In genomic region chr17:58630883-58631522, GRCh38 we compare ENCODE assay signal across 8 cellular contexts.
DNase-seq lines count a peak whose midpoint lies in the region; ATAC-seq and TF ChIP-seq lines count a peak whose summit lies in the region.

No MANE protein-coding gene starts in this region.

- no peaks in the 10 kb centered on the region for H3K9me3 Mint-ChIP-seq in activated CD8-positive, alpha-beta T cell treated with anti-CD3 and anti-CD28 coated beads, Interleukin-2, amount 10 ng/mL, durations not matched to agents 7 days and 5 days (ENCODE audit: insufficient read depth)

- TF ChIP-seq CTCF in GM12864 (IDR thresholded peaks at IDR 0.05; ENCODE audit: low read depth, low read length, missing control alignments) (no peak), heart right ventricle (IDR thresholded peaks at IDR 0.05) (no peak)

- DNase-seq in GM12864 (ENCODE audit: low read depth) (peak; percentile 90), heart right ventricle (peak in 1 of 2 donors; percentile 6), occipital lobe (lab: John Stamatoyannopoulos, UW) (no peak), RKO (ENCODE audit: low spot score) (no peak)
- peak; percentile 59 for DNase-seq in activated CD8-positive, alpha-beta T cell treated with anti-CD3 and anti-CD28 coated beads, Interleukin-2, amount 10 ng/mL, durations not matched to agents 7 days and 5 days
- peak; percentile 14 to 50 for DNase-seq in stimulated activated CD4-positive, alpha-beta T cell treated with anti-CD3 and anti-CD28 coated beads, Interleukin-15, amount 100 ng/mL, for 48 hours (ENCODE audit: low read depth in 2 of 2)

- peaks cover under 1% of the 10 kb centered on the region for H3K27me3 Mint-ChIP-seq in activated CD8-positive, alpha-beta T cell treated with anti-CD3 and anti-CD28 coated beads, Interleukin-2, amount 10 ng/mL, durations not matched to agents 7 days and 5 days (ENCODE audit: low read depth)

- ATAC-seq in HG03064 (IDR thresholded peaks at IDR 0.05; ENCODE audit: low read depth, unreplicated experiment) (peak; percentile 33), heart right ventricle (peak in 4 of 8 donors; percentile 2 to 7 (median 4)), HG02840 (IDR thresholded peaks at IDR 0.05; ENCODE audit: low FRiP score, unreplicated experiment) (no peak)
- ATAC-seq in activated CD8-positive, alpha-beta T cell treated with anti-CD3 and anti-CD28 coated beads, Interleukin-2, amount 10 ng/mL, durations not matched to agents 7 days and 5 days: peak; percentile 74

- H3K9me3 ChIP-seq in heart right ventricle: no peaks in the 10 kb centered on the region

- intact Hi-C loops in heart right ventricle (cut with DNase I): loop anchor here in 6 of 10 donors (1.0 to 10.0 kb wide), 8 partner anchors 44 to 276 kb away; partner anchors contain the start of genes RAD51C (in 2 of the 6), TEX14 (in 2 of the 6) and SUPT4H1 (in 1 of the 6)

- H3K4me3 ChIP-seq in GM12864 (ENCODE audit: low read depth, low read length): no peak overlapping the region
- H3K4me3 ChIP-seq in heart right ventricle: peak overlapping the region in 7 of 10 donors; percentile 39 to 50 (median 43)

- no peaks in the 10 kb centered on the region for H3K36me3 ChIP-seq in heart right ventricle

- no peak overlapping the region for H3K27ac Mint-ChIP-seq in activated CD8-positive, alpha-beta T cell treated with anti-CD3 and anti-CD28 coated beads, Interleukin-2, amount 10 ng/mL, durations not matched to agents 7 days and 5 days

- 32 to 34% methylated on average over 10 of the region's 10 CpGs for WGBS in heart right ventricle, 2 donors

- POLR2A ChIA-PET in activated CD8-positive, alpha-beta T cell treated with anti-CD3 and anti-CD28 coated beads, Interleukin-2, amount 10 ng/mL, durations not matched to agents 7 days and 5 days (lab: Charles Lee): interaction anchor here (0.5 to 4.7 kb wide), 45 partner anchors 11 to 988 kb away, joined by 3 to 272 read pairs (median 7); partner anchors contain the start of genes CLTC, DYNLL2, MTMR4 and PRR11

- peaks cover 0 to 22% (median 9%) of the 10 kb centered on the region in 9 donors for H3K4me1 ChIP-seq in heart right ventricle

- H3K4me3 Mint-ChIP-seq in activated CD8-positive, alpha-beta T cell treated with anti-CD3 and anti-CD28 coated beads, Interleukin-2, amount 10 ng/mL, durations not matched to agents 7 days and 5 days: no peak overlapping the region

- peaks cover 10% of the 10 kb centered on the region for H3K4me1 Mint-ChIP-seq in activated CD8-positive, alpha-beta T cell treated with anti-CD3 and anti-CD28 coated beads, Interleukin-2, amount 10 ng/mL, durations not matched to agents 7 days and 5 days (ENCODE audit: low read depth)

- no peaks in the 10 kb centered on the region for H3K36me3 Mint-ChIP-seq in activated CD8-positive, alpha-beta T cell treated with anti-CD3 and anti-CD28 coated beads, Interleukin-2, amount 10 ng/mL, durations not matched to agents 7 days and 5 days (ENCODE audit: low read depth)

- peak overlapping the region in 9 of 10 donors; percentile 75 to 89 (median 87) for H3K27ac ChIP-seq in heart right ventricle

- no peaks in the 10 kb centered on the region for H3K27me3 ChIP-seq in heart right ventricle

- CTCF ChIA-PET in activated CD8-positive, alpha-beta T cell treated with anti-CD3 and anti-CD28 coated beads, Interleukin-2, amount 10 ng/mL, durations not matched to agents 7 days and 5 days (lab: Charles Lee): interaction anchor here (0.7 to 2.9 kb wide), 12 partner anchors 9 to 374 kb away, joined by 3 to 19 read pairs (median 4); no protein-coding TSS in a partner anchor

Comparison
In these comparisons a context has a peak if more than half of its experiments do, and no peak if none do; other contexts are left out.
1. DNase-seq: peak in GM12864 (single experiment), activated CD8-positive, alpha-beta T cell treated with anti-CD3 and anti-CD28 coated beads, Interleukin-2, amount 10 ng/mL, durations not matched to agents 7 days and 5 days (single experiment) and stimulated activated CD4-positive, alpha-beta T cell treated with anti-CD3 and anti-CD28 coated beads, Interleukin-15, amount 100 ng/mL, for 48 hours (2 of 2); none in occipital lobe (single experiment) and RKO (single experiment).